ENCODE assay signal across 8 cellular contexts in the genomic region with DNA sequence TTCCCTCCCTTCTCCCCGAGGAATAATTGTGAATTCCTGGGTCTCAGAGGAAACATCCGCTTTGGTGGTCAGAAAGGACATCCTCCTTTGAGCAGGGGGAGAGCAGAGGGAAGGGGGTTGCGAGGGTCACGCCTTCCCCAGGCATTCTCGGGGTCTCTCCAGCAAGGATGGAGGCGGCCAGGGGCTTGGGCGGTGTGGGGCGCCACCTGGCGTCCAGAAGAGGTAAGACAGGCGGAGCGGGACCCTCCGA.
A peak's percentile ranks its signal among the peaks of the same experiment; 100 is the strongest.
DNase-seq lines count a peak whose midpoint lies in the region; ATAC-seq, FAIRE-seq and TF ChIP-seq lines count a peak whose summit lies in the region.

No MANE protein-coding gene starts in this region.

- ATAC-seq in GM21360 (IDR thresholded peaks at IDR 0.05; ENCODE audit: unreplicated experiment), result peak; percentile 48
- peak; percentile 63 for ATAC-seq in activated naive CD8-positive, alpha-beta T cell treated with anti-CD3 and anti-CD28 coated beads, Interleukin-2, amount 50 U/mL, for 24 hours

- H3K4me3 ChIP-seq in AG04449 (ENCODE audit: low read depth, low read length) (peak overlapping the region; percentile 34), iPS DF 6.9 (ENCODE audit: low read length) (peak overlapping the region; percentile 38; the same call in 1 of the 2 replicates), small intestine (ENCODE audit: low read depth in 1 of 2, low read length in 2 of 2) (no peak overlapping the region), lower leg skin (ENCODE audit: low read depth, poor library complexity, severe bottlenecking) (no peak overlapping the region)

- H3K4me1 ChIP-seq in iPS DF 6.9 (ENCODE audit: control insufficient read depth, insufficient read depth, low read length), result peaks cover 6% of the 10 kb centered on the region
- H3K4me1 ChIP-seq in small intestine (ENCODE audit: control insufficient read depth in 2 of 2, insufficient read depth in 1 of 2, low read depth in 1 of 2, low read length in 1 of 2), result no peaks in the 10 kb centered on the region

- CTCF ChIA-PET in AG04449 (lab: Yijun Ruan, JAX), result interaction anchor here (0.9 to 9.2 kb wide), 32 partner anchors 9 to 427 kb away, joined by 3 to 176 read pairs (median 5); no protein-coding TSS in a partner anchor
- CTCF ChIA-PET in RWPE1 (lab: Yijun Ruan, JAX), result interaction anchor here (0.6 to 7.0 kb wide), 13 partner anchors 9 to 598 kb away, joined by 3 to 92 read pairs (median 5); no protein-coding TSS in a partner anchor

- H3K27me3 ChIP-seq in iPS DF 6.9 (ENCODE audit: control insufficient read depth, insufficient read depth, low read length) (no peaks in the 10 kb centered on the region), small intestine (ENCODE audit: control insufficient read depth in 2 of 2, insufficient read depth in 2 of 2, low read length in 2 of 2) (no peaks in the 10 kb centered on the region)

- H3K36me3 ChIP-seq in iPS DF 6.9 (ENCODE audit: control insufficient read depth, insufficient read depth, low read length), result no peaks in the 10 kb centered on the region
- H3K36me3 ChIP-seq in small intestine (ENCODE audit: control insufficient read depth in 2 of 2, insufficient read depth in 2 of 2, low read length in 2 of 2), result no peaks in the 10 kb centered on the region

- H3K9me3 ChIP-seq in iPS DF 6.9 (ENCODE audit: control insufficient read depth, insufficient read depth, low read length) (no peaks in the 10 kb centered on the region), small intestine (ENCODE audit: control insufficient read depth, low read depth) (no peaks in the 10 kb centered on the region)

- no peaks in the 10 kb centered on the region for H3K36me3 Mint-ChIP-seq in activated naive CD8-positive, alpha-beta T cell treated with anti-CD3 and anti-CD28 coated beads, Interleukin-2, amount 50 U/mL, for 24 hours (ENCODE audit: low read depth)

- intact Hi-C loops in lower leg skin (cut with DNase I; ENCODE audit: low total_unique reads), result no loop called here

- peaks cover 9% of the 10 kb centered on the region for H3K27me3 Mint-ChIP-seq in activated naive CD8-positive, alpha-beta T cell treated with anti-CD3 and anti-CD28 coated beads, Interleukin-2, amount 50 U/mL, for 24 hours

- POLR2A ChIA-PET in AG04449 (lab: Yijun Ruan, JAX), result interaction anchor here (0.9 kb wide), 1 partner anchor 198 kb away, joined by 3 read pairs; no protein-coding TSS in a partner anchor
- POLR2A ChIA-PET in RWPE1 (lab: Yijun Ruan, JAX; ENCODE audit: low non-redundant PET), result no interaction called here

- peak; percentile 97 for TF ChIP-seq CTCF in AG04449 (IDR thresholded peaks at IDR 0.05; ENCODE audit: insufficient read depth, low read length, missing control alignments)
- TF ChIP-seq CTCF in RWPE1 (conservative IDR thresholded peaks at IDR 0.05; ENCODE audit: low read depth), result peak; percentile 97
- peak in 1 of 3 donors; percentile 85 for TF ChIP-seq CTCF in lower leg skin (IDR thresholded peaks at IDR 0.05)

- H3K9me3 Mint-ChIP-seq in activated naive CD8-positive, alpha-beta T cell treated with anti-CD3 and anti-CD28 coated beads, Interleukin-2, amount 50 U/mL, for 24 hours, result no peaks in the 10 kb centered on the region

- H3K4me1 Mint-ChIP-seq in activated naive CD8-positive, alpha-beta T cell treated with anti-CD3 and anti-CD28 coated beads, Interleukin-2, amount 50 U/mL, for 24 hours, result peaks cover 13% of the 10 kb centered on the region

- no peak overlapping the region for H3K27ac Mint-ChIP-seq in activated naive CD8-positive, alpha-beta T cell treated with anti-CD3 and anti-CD28 coated beads, Interleukin-2, amount 50 U/mL, for 24 hours

- no peak for DNase-seq in AG04449 (ENCODE audit: low read depth, low spot score)
- DNase-seq in RWPE1 (ENCODE audit: low spot score), result peak; percentile 78
- DNase-seq in activated naive CD8-positive, alpha-beta T cell treated with anti-CD3 and anti-CD28 coated beads, Interleukin-2, amount 50 U/mL, for 24 hours, result peak; percentile 73
- DNase-seq in iPS DF 6.9 (ENCODE audit: low read depth, low spot score), result peak; percentile 76
- DNase-seq in small intestine, result peak; percentile 10
- DNase-seq in NCI-H774 (lab: John Stamatoyannopoulos, UW), result no peak
- no peak for DNase-seq in lower leg skin (ENCODE audit: low spot score in 2 of 2)

- WGBS in iPS DF 6.9 (ENCODE audit: insufficient coverage, insufficient read length), result no CpG with 5 or more reads among the region's 12 CpGs
- WGBS in small intestine, 3 donors, result 1% methylated on average over 12 of the region's 12 CpGs
- 2% methylated on average over 12 of the region's 12 CpGs for WGBS in lower leg skin, 2 donors

- no peak for FAIRE-seq in small intestine (lab: Jason Lieb, UNC)

- TF ChIP-seq POLR2A in lower leg skin (IDR thresholded peaks at IDR 0.05), result no peak

- H3K4me3 Mint-ChIP-seq in activated naive CD8-positive, alpha-beta T cell treated with anti-CD3 and anti-CD28 coated beads, Interleukin-2, amount 50 U/mL, for 24 hours, result peak overlapping the region; percentile 77

- peak overlapping the region; percentile 72 for H3K27ac ChIP-seq in RWPE1
- no peak overlapping the region for H3K27ac ChIP-seq in iPS DF 6.9 (ENCODE audit: low read length)
- H3K27ac ChIP-seq in small intestine (ENCODE audit: low read depth in 1 of 2, low read length in 1 of 2), result peak overlapping the region in 1 of 2 donors; percentile 56

Comparison
In these comparisons a context has a peak if more than half of its experiments do, and no peak if none do; other contexts are left out.
1. DNase-seq: peak in RWPE1 (single experiment), activated naive CD8-positive, alpha-beta T cell treated with anti-CD3 and anti-CD28 coated beads, Interleukin-2, amount 50 U/mL, for 24 hours (single experiment), iPS DF 6.9 (single experiment) and small intestine (single experiment); none in AG04449 (single experiment), NCI-H774 (single experiment) and lower leg skin (0 of 2).
2. H3K4me3 ChIP-seq: peak in AG04449 (single experiment) and iPS DF 6.9 (single experiment); none in small intestine (0 of 2) and lower leg skin (single experiment).